In genomic region chr7:79298145-79298760, GRCh38 we compare ENCODE assay signal across 7 cellular contexts.
DNase-seq lines count a peak whose midpoint lies in the region; ATAC-seq and TF ChIP-seq lines count a peak whose summit lies in the region.

No MANE protein-coding gene starts in this region.

- H3K79me2 ChIP-seq in OCI-LY3 (ENCODE audit: low read length), result no peaks in the 10 kb centered on the region

- H3K4me3 ChIP-seq in OCI-LY3 (ENCODE audit: low read length) (no peak overlapping the region), neuronal stem cell (ENCODE audit: low read length in 2 of 2) (no peak overlapping the region)

- H4K20me1 ChIP-seq in OCI-LY3 (ENCODE audit: insufficient read depth, low read length), result no peaks in the 10 kb centered on the region

- H4K8ac ChIP-seq in neuronal stem cell (ENCODE audit: low read depth, low read length), result no peak overlapping the region

- H3K79me1 ChIP-seq in neuronal stem cell (ENCODE audit: low read depth, low read length), result no peaks in the 10 kb centered on the region

- peak; percentile 70 for TF ChIP-seq CTCF in OCI-LY3 (IDR thresholded peaks at IDR 0.05; ENCODE audit: low read depth, low read length)
- peak; percentile 75 for TF ChIP-seq CTCF in endothelial cell (IDR thresholded peaks at IDR 0.05; ENCODE audit: unreplicated experiment)

- H3K23ac ChIP-seq in neuronal stem cell (ENCODE audit: low read depth, low read length, poor library complexity), result no peak overlapping the region

- H3K4ac ChIP-seq in neuronal stem cell (ENCODE audit: low read length), result no peak overlapping the region

- H3K9me3 ChIP-seq in OCI-LY3 (ENCODE audit: insufficient read depth, low read length), result no peaks in the 10 kb centered on the region
- no peaks in the 10 kb centered on the region for H3K9me3 ChIP-seq in neuronal stem cell (replicated peaks in 1 of 2; ENCODE audit: control insufficient read depth in 2 of 2, insufficient read depth in 1 of 2, low read depth in 1 of 2, low read length in 2 of 2)

- no peak overlapping the region for H2BK120ac ChIP-seq in neuronal stem cell (ENCODE audit: low read depth, low read length)

- H3K18ac ChIP-seq in neuronal stem cell (ENCODE audit: low read length), result no peak overlapping the region

- no peak overlapping the region for H4K91ac ChIP-seq in neuronal stem cell (ENCODE audit: low read depth, low read length, poor library complexity)

- H3K27ac ChIP-seq in OCI-LY3 (ENCODE audit: low read length) (no peak overlapping the region), neuronal stem cell (replicated peaks; ENCODE audit: low read length) (no peak overlapping the region)

- H3K27me3 ChIP-seq in OCI-LY3 (ENCODE audit: low read depth, low read length) (no peaks in the 10 kb centered on the region), neuronal stem cell (ENCODE audit: control insufficient read depth in 3 of 3, insufficient read depth in 3 of 3, low read depth in 1 of 3, low read length in 3 of 3) (no peaks in the 10 kb centered on the region)

- no peak overlapping the region for H2BK5ac ChIP-seq in neuronal stem cell (ENCODE audit: low read length)

- no peaks in the 10 kb centered on the region for H3K9me3 Mint-ChIP-seq in endothelial cell (ENCODE audit: unreplicated experiment)

- no CpG with 5 or more reads among the region's 3 CpGs for WGBS in neuronal stem cell (ENCODE audit: extremely low coverage in 2 of 2, insufficient read length in 2 of 2, insufficient replicate concordance in 1 of 2), 2 donors

- H3K14ac ChIP-seq in neuronal stem cell (ENCODE audit: low read length), result no peak overlapping the region

- DNase-seq in EH (ENCODE audit: low read depth) (peak; percentile 70), HCEC 1CT (peak; percentile 60), endothelial cell (ENCODE audit: low spot score) (peak; percentile 46), neuronal stem cell (ENCODE audit: low spot score) (peak; percentile 35)
- no peak for DNase-seq in stimulated activated CD4-positive, alpha-beta T cell treated with anti-CD3 and anti-CD28 coated beads, Interleukin-15, amount 100 ng/mL, for 24 hours

- ATAC-seq in GM21825 (IDR thresholded peaks at IDR 0.05; ENCODE audit: unreplicated experiment), result no peak

- no peak overlapping the region for H2BK12ac ChIP-seq in neuronal stem cell (ENCODE audit: low read length)

- H3K4me2 ChIP-seq in OCI-LY3 (ENCODE audit: low read length) (no peak overlapping the region), neuronal stem cell (ENCODE audit: insufficient read depth, low read length, poor library complexity, severe bottlenecking) (no peak overlapping the region)

- no peaks in the 10 kb centered on the region for H3K4me1 Mint-ChIP-seq in endothelial cell (ENCODE audit: unreplicated experiment)

- H3K4me3 Mint-ChIP-seq in endothelial cell (ENCODE audit: unreplicated experiment), result no peak overlapping the region

- no peaks in the 10 kb centered on the region for H3K36me3 Mint-ChIP-seq in endothelial cell (ENCODE audit: low read depth, unreplicated experiment)

- H3K4me1 ChIP-seq in OCI-LY3 (ENCODE audit: low read length) (no peaks in the 10 kb centered on the region), neuronal stem cell (ENCODE audit: control insufficient read depth in 2 of 2, insufficient read depth in 1 of 2, low read depth in 1 of 2, low read length in 2 of 2) (no peaks in the 10 kb centered on the region)

- H3K9ac ChIP-seq in OCI-LY3 (ENCODE audit: low read length) (no peak overlapping the region), neuronal stem cell (ENCODE audit: low read depth, low read length, poor library complexity) (no peak overlapping the region)

- H3K27me3 Mint-ChIP-seq in endothelial cell (ENCODE audit: unreplicated experiment), result peaks cover 2% of the 10 kb centered on the region

- H2AK5ac ChIP-seq in neuronal stem cell (ENCODE audit: low read depth, low read length), result no peak overlapping the region

- no peak overlapping the region for H2BK15ac ChIP-seq in neuronal stem cell (ENCODE audit: low read length)

- H3K27ac Mint-ChIP-seq in endothelial cell (ENCODE audit: unreplicated experiment), result no peak overlapping the region

- H2AFZ ChIP-seq in OCI-LY3 (ENCODE audit: low read depth, low read length), result no peak overlapping the region
- H2AFZ ChIP-seq in neuronal stem cell (ENCODE audit: low read length), result no peak overlapping the region

- no peaks in the 10 kb centered on the region for H3K36me3 ChIP-seq in OCI-LY3 (replicated peaks; ENCODE audit: low read depth, low read length)
- no peaks in the 10 kb centered on the region for H3K36me3 ChIP-seq in neuronal stem cell (replicated peaks in 1 of 2; ENCODE audit: control insufficient read depth in 2 of 2, insufficient read depth in 2 of 2, low read length in 2 of 2)
